In the genomic region with DNA sequence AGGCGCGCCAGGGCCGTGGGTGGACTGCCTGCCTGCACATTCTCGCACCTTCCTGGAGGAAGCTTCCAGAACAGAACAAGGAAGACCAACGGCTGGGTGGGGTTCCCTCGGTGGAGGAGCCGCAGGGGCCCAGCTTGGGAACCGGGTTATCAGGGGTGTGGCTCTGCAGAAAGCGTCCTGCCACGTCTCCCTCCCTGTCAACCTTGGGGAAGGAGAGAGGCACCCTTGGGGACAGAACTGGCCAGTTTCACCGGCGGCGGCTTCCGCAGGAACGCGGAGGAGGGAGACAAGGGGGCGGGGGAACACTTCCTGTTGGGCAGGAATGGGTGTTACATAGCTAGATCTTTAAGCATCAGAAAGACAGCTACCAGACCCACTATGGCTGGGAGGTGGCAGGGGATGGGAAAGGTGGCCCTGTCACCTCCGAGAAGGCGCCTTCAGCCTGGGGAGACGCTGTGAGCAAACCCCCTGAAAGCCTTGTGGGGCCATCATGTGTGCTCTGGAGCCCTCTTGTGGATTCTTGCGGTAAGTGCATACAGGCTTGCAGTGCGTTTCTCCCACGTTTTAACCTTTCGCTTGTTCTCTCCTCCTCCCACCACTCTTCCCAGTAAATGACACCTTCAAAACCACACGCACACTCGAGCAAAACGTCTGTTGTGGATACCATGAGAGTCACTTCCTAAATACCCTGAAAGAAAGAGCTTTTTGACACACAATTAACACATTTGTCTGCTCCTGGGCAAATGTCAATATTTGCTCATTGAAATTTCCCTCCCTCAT, we compare ENCODE assay signal across 8 cellular contexts. TPM values are rescaled to one million over a fixed set of nuclear protein-coding genes. Genes with fewer than 3 reads are reported as not detected.
DNase-seq lines count a peak whose midpoint lies in the region; ATAC-seq and TF ChIP-seq lines count a peak whose summit lies in the region.

No MANE protein-coding gene starts in this region.

- H3K4me1 ChIP-seq in PC-9 (replicated peaks; ENCODE audit: insufficient read depth): 0 out of 2 replicates have a peak, but pooled peaks cover 3% of the 10 kb centered on the region

- H3K9me3 ChIP-seq in PC-9 (ENCODE audit: insufficient read depth, low read depth): no peaks in the 10 kb centered on the region

- H3K36me3 ChIP-seq in PC-9 (ENCODE audit: low read depth): no peaks in the 10 kb centered on the region; the same call in 1 of the 2 replicates

- no peak overlapping the region for H3K4me2 ChIP-seq in PC-9

- H3K4me3 Mint-ChIP-seq in IgD-negative memory B cell (peak overlapping the region; percentile 1 to 93 (median 84)), naive B cell (peak overlapping the region; percentile 52 to 92 (median 82))

- H3K27me3 ChIP-seq in PC-9 (ENCODE audit: insufficient read depth, low read depth): no peaks in the 10 kb centered on the region

- H3K27ac Mint-ChIP-seq in IgD-negative memory B cell (peak overlapping the region in 1 of 3 donors; percentile 12), naive B cell (peak overlapping the region in 5 of 6 donors; percentile 14 to 60 (median 20))

- no peaks in the 10 kb centered on the region for H3K36me3 Mint-ChIP-seq in IgD-negative memory B cell
- H3K36me3 Mint-ChIP-seq in naive B cell: no peaks in the 10 kb centered on the region

- peak; percentile 79 to 82 for ATAC-seq in naive B cell (ENCODE audit: low read depth in 2 of 2)

- peak; percentile 82 for DNase-seq in NCI-H1092 treated with DMSO at 0.1 percent for 48 hours (lab: John Stamatoyannopoulos, UW)
- no peak for DNase-seq in NCI-H1092 (lab: John Stamatoyannopoulos, UW)
- DNase-seq in PC-9: peak; percentile 34 to 54
- DNase-seq in activated T-cell treated with anti-CD3 and anti-CD28 coated beads, Interleukin-2, amount 50 U/mL, for 48 hours: peak; percentile 84 to 87
- DNase-seq in fibroblast of gingiva (ENCODE audit: low read depth): peak; percentile 45
- peak; percentile 61 for DNase-seq in naive B cell
- peak; percentile 68 to 69 for DNase-seq in stimulated activated CD8-positive, alpha-beta memory T cell treated with anti-CD3 and anti-CD28 coated beads, Interleukin-7, amount 100 ng/mL, for 4 hours (ENCODE audit: low read depth in 2 of 2)

- H3K9me3 Mint-ChIP-seq in IgD-negative memory B cell (no peaks in the 10 kb centered on the region), naive B cell (no peaks in the 10 kb centered on the region)

- H3K27me3 Mint-ChIP-seq in IgD-negative memory B cell (peaks cover 21% of the 10 kb centered on the region), naive B cell (peaks cover 29 to 67% (median 60%) of the 10 kb centered on the region in 3 donors)

- no peaks in the 10 kb centered on the region for H4K20me1 ChIP-seq in PC-9 (ENCODE audit: insufficient read depth)

- POLR2A ChIA-PET in PC-9 (lab: Charles Lee; ENCODE audit: unreplicated experiment): interaction anchor here (0.7 kb wide), 1 partner anchor 150 kb away, joined by 3 read pairs; a partner anchor contains a TSS

- BruUV-seq in PC-9 (replicated peaks; lab: Mats Ljungman, UMichigan): no TSS peak

- no peak overlapping the region for H2AFZ ChIP-seq in PC-9

- H3K4me3 ChIP-seq in PC-9: no peak overlapping the region

- peak; percentile 98 for TF ChIP-seq CTCF in PC-9 (conservative IDR thresholded peaks at IDR 0.05)

- H3F3A ChIP-seq in PC-9 (ENCODE audit: insufficient read depth, low read depth): peaks cover 9% of the 10 kb centered on the region; the same call in 1 of the 2 replicates

- no peak overlapping the region for H3K27ac ChIP-seq in PC-9

- intact Hi-C loops in PC-9 (cut with micrococcal nuclease; ENCODE audit: unreplicated experiment): loop anchor here (1.0 to 5.0 kb wide), 6 partner anchors 76 to 502 kb away; a partner anchor contains a TSS

- CTCF ChIA-PET in PC-9 (lab: Charles Lee): interaction anchor here (0.8 to 3.2 kb wide), 3 partner anchors 149 to 165 kb away, joined by 3 to 13 read pairs (median 12); a partner anchor contains a TSS

- peaks cover 4 to 11% (median 4%) of the 10 kb centered on the region in 3 donors for H3K4me1 Mint-ChIP-seq in IgD-negative memory B cell
- H3K4me1 Mint-ChIP-seq in naive B cell: peaks cover 5 to 26% (median 12%) of the 10 kb centered on the region in 3 donors

- no peaks in the 10 kb centered on the region for H3K9me2 ChIP-seq in PC-9 (ENCODE audit: insufficient read depth)

- peaks cover 55% of the 10 kb centered on the region for H3K79me2 ChIP-seq in PC-9 (ENCODE audit: low read depth)

RNA-seq across cellular contexts. Expression of a gene that starts 3.8 kb away (rescaled TPM):
- polyA plus RNA-seq in IgD-negative memory B cell: 0.11 TPM
- total RNA-seq in PC-9 (2021): 52.0 and 53.1 TPM in 2 replicates
- under 1 TPM in 1 of 6 donors, not detected in 5; 0.09 TPM for polyA plus RNA-seq in naive B cell (ENCODE audit: low read depth in 6 of 6)

RNA-seq across cellular contexts. Expression of a gene that starts 48.1 kb away (rescaled TPM):
- polyA plus RNA-seq in IgD-negative memory B cell (24.4 TPM), naive B cell (ENCODE audit: low read depth in 6 of 6) (10 to 100 TPM; 18.5 to 39.0 (median 33.0) TPM)
- 37.3 and 40.9 TPM in 2 replicates for total RNA-seq in PC-9 (2021)
